ENCODE assay signal across 19 cellular contexts in the genomic region with DNA sequence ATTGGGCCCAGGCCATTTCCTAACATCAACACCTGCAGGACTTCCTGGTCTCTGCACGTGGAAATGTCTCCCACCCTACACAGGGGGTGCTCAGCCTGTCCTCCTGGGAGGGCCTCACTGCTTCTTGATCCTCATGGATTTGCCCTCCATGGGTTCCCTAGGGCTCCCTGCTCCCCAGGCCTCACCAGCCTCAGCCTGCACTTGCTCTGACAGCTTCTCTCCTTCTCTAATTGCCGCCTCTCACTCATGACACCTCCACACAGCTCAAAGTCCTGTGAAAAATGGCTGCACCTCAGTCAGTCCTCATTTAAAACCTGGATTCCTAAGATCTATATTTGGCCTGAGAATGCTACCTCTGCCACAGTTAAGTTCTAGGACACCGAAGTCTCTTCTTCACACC.
DNase-seq lines count a peak whose midpoint lies in the region; ATAC-seq, FAIRE-seq and TF ChIP-seq lines count a peak whose summit lies in the region.
"Had no signal": no experiment of that assay in that cellular context is flagged by ENCODE, and none has a peak within 500 bp of the region (broad histone marks: within the 10 kb centered on the region; RNA-seq: fewer than 3 reads in every experiment).

No MANE protein-coding gene starts in this region.

- 29% methylated on average over 3 of the region's 3 CpGs for WGBS in HepG2 (ENCODE audit: low lambda C conversion rate)
- WGBS in right lobe of liver (ENCODE audit: insufficient coverage, low coverage, low lambda C conversion rate, missing lambda C conversion rate): 81% methylated on average over 3 of the region's 3 CpGs
- 92% methylated on average over 3 of the region's 3 CpGs for whole genome bisulfite sequencing in esophagus muscularis mucosa
- WGBS in aorta, 2 donors: 92 to 93% methylated on average over 3 of the region's 3 CpGs

- no peaks in the 10 kb centered on the region for H3K9me3 ChIP-seq in HepG2 (ENCODE audit: low read length)
- H3K9me3 ChIP-seq in right lobe of liver: no peaks in the 10 kb centered on the region
- H3K9me3 ChIP-seq in esophagus muscularis mucosa: no peaks in the 10 kb centered on the region
- no peaks in the 10 kb centered on the region for H3K9me3 ChIP-seq in neural progenitor cell (ENCODE audit: low read depth)
- no peaks in the 10 kb centered on the region for H3K9me3 ChIP-seq in aorta (ENCODE audit: control insufficient read depth, low read length)

- no peak for TF ChIP-seq CTCF in HepG2 (CRISPR knock-in tag; IDR thresholded peaks at IDR 0.05)
- TF ChIP-seq CTCF in right lobe of liver (IDR thresholded peaks at IDR 0.05): no peak
- TF ChIP-seq CTCF in esophagus muscularis mucosa (IDR thresholded peaks at IDR 0.05): no peak
- TF ChIP-seq CTCF in osteocyte (IDR thresholded peaks at IDR 0.05): no peak
- no peak for TF ChIP-seq CTCF in neural progenitor cell (IDR thresholded peaks at IDR 0.05)
- TF ChIP-seq CTCF in omental fat pad (IDR thresholded peaks at IDR 0.05): no peak

- H3K4me3 ChIP-seq in HepG2 (replicated peaks in 1 of 3; ENCODE audit: insufficient read depth in 1 of 3, low read depth in 2 of 3, low read length in 3 of 3) (no peak overlapping the region), right lobe of liver (no peak overlapping the region), esophagus muscularis mucosa (no peak overlapping the region), neural progenitor cell (no peak overlapping the region), aorta (ENCODE audit: low read length in 2 of 2) (no peak overlapping the region)
- H3K4me3 ChIP-seq: GM23338 had no signal

- no peak for TF ChIP-seq RAD21 in HepG2 (CRISPR knock-in tag; IDR thresholded peaks at IDR 0.05)

- no TSS peak for BruUV-seq in HepG2 (replicated peaks; lab: Mats Ljungman, UMichigan)

- ATAC-seq in HepG2 (no peak), right lobe of liver (no peak), omental fat pad (ENCODE audit: low FRiP score) (no peak), aorta (ENCODE audit: low FRiP score) (no peak)
- ATAC-seq: GM23338, HCT116 had no signal

- H3K9me3 Mint-ChIP-seq in osteocyte (ENCODE audit: unreplicated experiment) (no peaks in the 10 kb centered on the region), neural progenitor cell (no peaks in the 10 kb centered on the region)
- H3K9me3 Mint-ChIP-seq: GM23338, H9 had no signal

- intact Hi-C loops in HepG2 (cut with micrococcal nuclease; ENCODE audit: unreplicated experiment) (loop anchor here (1.0 kb wide), 1 partner anchor 11 kb away; no protein-coding TSS in a partner anchor), right lobe of liver (cut with DNase I) (no loop called here), esophagus muscularis mucosa (cut with DNase I) (no loop called here), aorta (cut with DNase I) (no loop called here)

- DNase-seq in HepG2 (ENCODE audit: low spot score) (no peak), right lobe of liver (no peak), esophagus muscularis mucosa (ENCODE audit: extremely low spot score) (peak; percentile 77), osteocyte (ENCODE audit: extremely low spot score, unreplicated experiment) (peak; percentile 62), neural progenitor cell (ENCODE audit: low spot score) (no peak), omental fat pad (ENCODE audit: low spot score) (no peak), aorta (no peak)
- DNase-seq: C1 segment of cervical spinal cord; Calu3; CD4-positive, alpha-beta memory T cell; COR-L47; DMS53; DMS79 treated with DMSO at 0.1 percent for 48 hours; GF-D8; H9 had no signal

- no peak overlapping the region for H2AFZ ChIP-seq in HepG2 (ENCODE audit: low read length)
- H2AFZ ChIP-seq in neural progenitor cell (replicated peaks): no peak overlapping the region
- H2AFZ ChIP-seq: GM23338 had no signal

- H3F3A ChIP-seq in neural progenitor cell (ENCODE audit: low read depth): peaks cover 8% of the 10 kb centered on the region

- H3K79me2 ChIP-seq in HepG2 (ENCODE audit: insufficient read depth, low read length): no peaks in the 10 kb centered on the region
- no peaks in the 10 kb centered on the region for H3K79me2 ChIP-seq in neural progenitor cell (ENCODE audit: low read depth)

- H3K27ac ChIP-seq in HepG2 (ENCODE audit: extremely low read length, insufficient read depth, low read length): no peak overlapping the region
- no peak overlapping the region for H3K27ac ChIP-seq in right lobe of liver
- H3K27ac ChIP-seq in esophagus muscularis mucosa (replicated peaks in 1 of 4): no peak overlapping the region
- no peak overlapping the region for H3K27ac ChIP-seq in neural progenitor cell
- H3K27ac ChIP-seq in aorta (ENCODE audit: low read depth in 1 of 2, low read length in 2 of 2): no peak overlapping the region

- peak; percentile 4 for FAIRE-seq in HepG2 (lab: Jason Lieb, UNC)
- FAIRE-seq: GM12891, GM18507 had no signal

- peaks cover 4 to 71% of the 10 kb centered on the region in 2 experiments; a peak in 3 of 5 replicates for H3K27me3 ChIP-seq in HepG2 (ENCODE audit: control insufficient read depth in 1 of 2, insufficient read depth in 2 of 2, low read length in 2 of 2)
- no peaks in the 10 kb centered on the region for H3K27me3 ChIP-seq in right lobe of liver
- no peaks in the 10 kb centered on the region for H3K27me3 ChIP-seq in esophagus muscularis mucosa
- H3K27me3 ChIP-seq in neural progenitor cell: peaks cover 6% of the 10 kb centered on the region
- H3K27me3 ChIP-seq in aorta (ENCODE audit: control insufficient read depth in 1 of 2, insufficient read depth in 2 of 2, low read length in 1 of 2): no peaks in the 10 kb centered on the region

- TF ChIP-seq POLR2A in HepG2 (IDR thresholded peaks at IDR 0.05; ENCODE audit: insufficient read depth in 1 of 2, low read depth in 2 of 2, low read length in 2 of 2) (no peak), right lobe of liver (IDR thresholded peaks at IDR 0.05) (no peak), esophagus muscularis mucosa (IDR thresholded peaks at IDR 0.05; ENCODE audit: low read depth) (no peak)

- POLR2A ChIA-PET in HepG2 (lab: Yijun Ruan, JAX): no interaction called here

- no peaks in the 10 kb centered on the region; the same call in 1 of the 2 replicates for H4K20me1 ChIP-seq in HepG2 (ENCODE audit: insufficient read depth, low read length)
- H4K20me1 ChIP-seq in neural progenitor cell (ENCODE audit: low read depth): no peaks in the 10 kb centered on the region

- peaks cover 11% of the 10 kb centered on the region for H3K4me1 Mint-ChIP-seq in osteocyte (ENCODE audit: unreplicated experiment)
- H3K4me1 Mint-ChIP-seq in neural progenitor cell: peaks cover 25% of the 10 kb centered on the region

- TF ChIP-seq EP300 in HepG2 (IDR thresholded peaks at IDR 0.05; ENCODE audit: low read depth in 2 of 2, low read length in 2 of 2): no peak
- TF ChIP-seq EP300 in HepG2 (CRISPR knock-in tag; IDR thresholded peaks at IDR 0.05; ENCODE audit: borderline replicate concordance): no peak
- TF ChIP-seq EP300 in esophagus muscularis mucosa (IDR thresholded peaks at IDR 0.05): no peak

- no peak overlapping the region for H3K4me2 ChIP-seq in HepG2 (ENCODE audit: low read depth, low read length)
- H3K4me2 ChIP-seq in neural progenitor cell: no peak overlapping the region
- H3K4me2 ChIP-seq: GM23338 had no signal

- 0 out of 2 replicates have a peak, but pooled peaks cover 4% of the 10 kb centered on the region for H3K4me1 ChIP-seq in HepG2 (ENCODE audit: insufficient read depth, low read length)
- no peaks in the 10 kb centered on the region for H3K4me1 ChIP-seq in right lobe of liver
- H3K4me1 ChIP-seq in esophagus muscularis mucosa: no peaks in the 10 kb centered on the region
- H3K4me1 ChIP-seq in neural progenitor cell: peaks cover 23% of the 10 kb centered on the region
- H3K4me1 ChIP-seq in aorta (ENCODE audit: control insufficient read depth in 1 of 2, insufficient read depth in 2 of 2, low read length in 2 of 2): no peaks in the 10 kb centered on the region

- no peaks in the 10 kb centered on the region for H3K27me3 Mint-ChIP-seq in osteocyte (ENCODE audit: unreplicated experiment)
- peaks cover 12% of the 10 kb centered on the region for H3K27me3 Mint-ChIP-seq in neural progenitor cell (ENCODE audit: insufficient read depth, low read depth)

- H3K36me3 ChIP-seq in HepG2 (replicated peaks in 1 of 2; ENCODE audit: control insufficient read depth in 1 of 2, insufficient read depth in 2 of 2, low read length in 2 of 2) (no peaks in the 10 kb centered on the region), right lobe of liver (no peaks in the 10 kb centered on the region), esophagus muscularis mucosa (no peaks in the 10 kb centered on the region), neural progenitor cell (no peaks in the 10 kb centered on the region), aorta (ENCODE audit: control insufficient read depth in 1 of 2, insufficient read depth in 2 of 2, low read length in 1 of 2) (no peaks in the 10 kb centered on the region)

- CTCF ChIA-PET in HepG2 (lab: Yijun Ruan, JAX; ENCODE audit: low intra/inter-chr PET ratio, low total read pairs): no interaction called here

- in situ Hi-C loops in HepG2 (cut with HindIII; ENCODE audit: extremely low pct_ligation_motif_present, low pct_unique_long_range_greater_than_20kb): no loop called here

- H3K36me3 Mint-ChIP-seq in osteocyte (ENCODE audit: unreplicated experiment) (no peaks in the 10 kb centered on the region), neural progenitor cell (peaks cover 2% of the 10 kb centered on the region)
- H3K36me3 Mint-ChIP-seq: CD4-positive, alpha-beta memory T cell had no signal

- H3K9ac ChIP-seq in HepG2 (ENCODE audit: insufficient read depth, low read depth, low read length) (no peak overlapping the region), neural progenitor cell (no peak overlapping the region)

- H3K4me3 Mint-ChIP-seq in osteocyte (ENCODE audit: unreplicated experiment) (no peak overlapping the region), neural progenitor cell (no peak overlapping the region)
- H3K4me3 Mint-ChIP-seq: CD4-positive, alpha-beta memory T cell; GM23338; H9 had no signal

- H3K27ac Mint-ChIP-seq in osteocyte (ENCODE audit: unreplicated experiment): no peak overlapping the region
- no peak overlapping the region for H3K27ac Mint-ChIP-seq in neural progenitor cell
- H3K27ac Mint-ChIP-seq: CD4-positive, alpha-beta memory T cell; GM23338; H9 had no signal

TF ChIP-seq in HepG2, 621 proteins besides CTCF, POLR2A, EP300 and RAD21 (continues in another document):
- TF ChIP-seq ZNF674 (CRISPR knock-in tag; IDR thresholded peaks at IDR 0.05; ENCODE audit: low read depth) (no peak), MEF2D (CRISPR knock-in tag; IDR thresholded peaks at IDR 0.05) (no peak), MYC (CRISPR knock-in tag; IDR thresholded peaks at IDR 0.05; ENCODE audit: borderline replicate concordance) (no peak)

Comparison
In these comparisons a context has a peak if more than half of its experiments do, and no peak if none do; other contexts are left out.
1. DNase-seq: peak in esophagus muscularis mucosa (single experiment) and osteocyte (single experiment); none in HepG2 (single experiment), right lobe of liver (0 of 3), neural progenitor cell (single experiment), omental fat pad (single experiment) and aorta (0 of 2).